In genomic region chr1:61083799-61084385, GRCh38 we compare ENCODE assay signal across 8 cellular contexts. TPM values are rescaled to one million over a fixed set of nuclear protein-coding genes. Genes with fewer than 3 reads are reported as not detected.
DNase-seq lines count a peak whose midpoint lies in the region; ATAC-seq lines count a peak whose summit lies in the region.

No MANE protein-coding gene starts in this region.

- H3K9ac ChIP-seq in skeletal muscle satellite cell (ENCODE audit: low read depth, low read length), result peak overlapping the region; percentile 88

- DNase-seq in HAP-1 (ENCODE audit: low spot score in 2 of 2) (no peak), iPS DF 6.9 (ENCODE audit: low read depth, low spot score) (no peak), mucosa of gallbladder (ENCODE audit: low spot score) (no peak), putamen (ENCODE audit: low spot score) (no peak)
- DNase-seq in activated CD4-positive, alpha-beta memory T cell treated with anti-CD3 and anti-CD28 coated beads for 36 hours, result no peak

- peak overlapping the region; percentile 80 for H3K4me3 Mint-ChIP-seq in activated CD4-positive, alpha-beta memory T cell treated with anti-CD3 and anti-CD28 coated beads for 36 hours

- peak overlapping the region; percentile 55 for H3K4me3 ChIP-seq in HAP-1
- H3K4me3 ChIP-seq in iPS DF 6.9 (ENCODE audit: low read length), result peak overlapping the region; percentile 51; the same call in 1 of the 2 replicates
- peak overlapping the region; percentile 85 for H3K4me3 ChIP-seq in skeletal muscle satellite cell (ENCODE audit: low read length)

- intact Hi-C loops in activated CD4-positive, alpha-beta memory T cell treated with anti-CD3 and anti-CD28 coated beads for 36 hours (cut with micrococcal nuclease), result loop anchor here (10.0 kb wide), 1 partner anchor 1269 kb away; the partner anchor contains the start of gene HOOK1

- H3K27ac Mint-ChIP-seq in activated CD4-positive, alpha-beta memory T cell treated with anti-CD3 and anti-CD28 coated beads for 36 hours, result peak overlapping the region; percentile 45

- no peaks in the 10 kb centered on the region for H3K27me3 ChIP-seq in HAP-1 (ENCODE audit: low read depth)
- H3K27me3 ChIP-seq in iPS DF 6.9 (ENCODE audit: control insufficient read depth, insufficient read depth, low read length), result peaks cover 29% of the 10 kb centered on the region
- H3K27me3 ChIP-seq in skeletal muscle satellite cell (ENCODE audit: control insufficient read depth, insufficient read depth, low read length), result no peaks in the 10 kb centered on the region

- H3K4me1 Mint-ChIP-seq in activated CD4-positive, alpha-beta memory T cell treated with anti-CD3 and anti-CD28 coated beads for 36 hours (ENCODE audit: low read depth), result peaks cover 40% of the 10 kb centered on the region

- no peaks in the 10 kb centered on the region for H3K9me3 Mint-ChIP-seq in activated CD4-positive, alpha-beta memory T cell treated with anti-CD3 and anti-CD28 coated beads for 36 hours

- peaks cover 6% of the 10 kb centered on the region; the same call in 1 of the 2 replicates for H3K36me3 ChIP-seq in HAP-1 (replicated peaks)
- H3K36me3 ChIP-seq in iPS DF 6.9 (ENCODE audit: control insufficient read depth, insufficient read depth, low read length), result no peaks in the 10 kb centered on the region
- H3K36me3 ChIP-seq in skeletal muscle satellite cell (ENCODE audit: insufficient read depth, low read length), result no peaks in the 10 kb centered on the region

- in situ Hi-C loops in HAP-1 (cut with MboI; ENCODE audit: low sequenced_read_pairs), result no loop called here

- H3K4me1 ChIP-seq in HAP-1, result peaks cover 40% of the 10 kb centered on the region
- peaks cover 1% of the 10 kb centered on the region; the same call in 1 of the 2 replicates for H3K4me1 ChIP-seq in iPS DF 6.9 (ENCODE audit: control insufficient read depth, insufficient read depth, low read length)
- H3K4me1 ChIP-seq in skeletal muscle satellite cell (ENCODE audit: control insufficient read depth, insufficient read depth, low read length), result peaks cover 55% of the 10 kb centered on the region

- H3K9me3 ChIP-seq in HAP-1 (no peaks in the 10 kb centered on the region), iPS DF 6.9 (ENCODE audit: control insufficient read depth, insufficient read depth, low read length) (no peaks in the 10 kb centered on the region), skeletal muscle satellite cell (replicated peaks; ENCODE audit: low read length) (no peaks in the 10 kb centered on the region)

- POLR2A ChIA-PET in activated CD4-positive, alpha-beta memory T cell treated with anti-CD3 and anti-CD28 coated beads for 36 hours (lab: Charles Lee), result no interaction called here

- peak overlapping the region; percentile 94 for H3K4me2 ChIP-seq in skeletal muscle satellite cell (ENCODE audit: low read length)

- no CpG with 5 or more reads among the region's 19 CpGs for WGBS in iPS DF 6.9 (ENCODE audit: insufficient coverage, insufficient read length)

- peaks cover 5% of the 10 kb centered on the region for H3K27me3 Mint-ChIP-seq in activated CD4-positive, alpha-beta memory T cell treated with anti-CD3 and anti-CD28 coated beads for 36 hours

- H3K36me3 Mint-ChIP-seq in activated CD4-positive, alpha-beta memory T cell treated with anti-CD3 and anti-CD28 coated beads for 36 hours, result peaks cover 15% of the 10 kb centered on the region

- ATAC-seq in HG02938 (IDR thresholded peaks at IDR 0.05; ENCODE audit: unreplicated experiment) (no peak), GM18502 (IDR thresholded peaks at IDR 0.05; ENCODE audit: poor library complexity, unreplicated experiment) (no peak)

- CTCF ChIA-PET in activated CD4-positive, alpha-beta memory T cell treated with anti-CD3 and anti-CD28 coated beads for 36 hours (lab: Charles Lee), result interaction anchor here (0.9 kb wide), 1 partner anchor 34 kb away, joined by 3 read pairs; no protein-coding TSS in a partner anchor

- H3K27ac ChIP-seq in iPS DF 6.9 (ENCODE audit: low read length), result no peak overlapping the region

RNA-seq across cellular contexts. Expression of gene NFIA, which starts 1.5 kb away (rescaled TPM):
- 1 to 10 TPM; 5.3 to 7.1 TPM for total RNA-seq in activated CD4-positive, alpha-beta memory T cell treated with anti-CD3 and anti-CD28 coated beads for 36 hours
- 14.2 and 15.1 TPM in 2 replicates for total RNA-seq in skeletal muscle satellite cell (2012; rRNA removed)
- 82.8 TPM for total RNA-seq in mucosa of gallbladder

Comparison
In these comparisons a context has a peak if more than half of its experiments do, and no peak if none do; other contexts are left out.
1. RNA of gene NFIA, which starts 1.5 kb away (total RNA-seq): 82.8 TPM in mucosa of gallbladder (single experiment); 5.3 to 7.1 TPM in activated CD4-positive, alpha-beta memory T cell treated with anti-CD3 and anti-CD28 coated beads for 36 hours; every median in the first group is over 10 times any median in the second.
2. Peak in every context shown above with its lines, with median percentiles within 50 percentile points of each other: H3K4me3 ChIP-seq.